8 cellular contexts compared by ENCODE assay signal in the genomic region with DNA sequence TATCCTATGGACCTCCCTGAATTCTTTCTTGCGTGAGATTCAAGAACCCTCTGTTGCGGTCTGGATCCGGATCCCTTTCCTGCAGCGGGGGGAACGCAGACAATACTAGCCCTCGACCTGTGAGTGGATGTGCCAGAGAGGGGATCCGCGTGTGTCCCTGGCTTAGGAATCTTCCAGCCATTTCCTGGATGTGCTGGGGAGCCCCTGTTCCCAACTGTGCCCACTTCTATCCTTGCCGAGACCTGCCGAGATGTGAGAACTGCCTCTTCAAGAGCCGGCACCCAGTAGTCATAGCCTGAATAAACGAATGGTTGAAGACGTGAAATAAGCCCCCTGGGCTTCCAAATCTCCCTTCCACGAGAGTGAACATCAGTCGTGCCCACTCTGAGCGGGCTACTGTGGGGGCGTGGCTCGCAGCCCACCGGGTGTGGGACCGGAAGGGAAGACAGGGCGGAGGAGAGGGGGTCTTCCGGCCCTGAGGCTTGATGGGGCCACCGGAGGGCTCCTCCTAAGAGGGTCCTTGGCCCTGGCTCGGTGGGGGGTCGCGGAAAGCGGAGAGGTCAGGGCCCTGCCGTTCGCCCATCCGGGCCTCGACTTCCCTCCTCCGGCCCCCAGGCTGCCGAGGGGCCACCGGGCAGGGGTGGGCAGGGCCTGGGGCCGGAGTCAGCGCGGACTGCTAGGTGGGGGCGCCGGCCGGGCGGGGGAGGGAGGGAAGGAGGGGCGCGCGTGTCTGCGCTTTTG. TPM values are rescaled to one million over a fixed set of nuclear protein-coding genes. Genes with fewer than 3 reads are reported as not detected.
A peak's percentile ranks its signal among the peaks of the same experiment; 100 is the strongest.
DNase-seq lines count a peak whose midpoint lies in the region; ATAC-seq and TF ChIP-seq lines count a peak whose summit lies in the region.

No MANE protein-coding gene starts in this region.

- ATAC-seq in GM19452 (IDR thresholded peaks at IDR 0.05; ENCODE audit: unreplicated experiment) (peak; percentile 5), GM18517 (IDR thresholded peaks at IDR 0.05; ENCODE audit: unreplicated experiment) (no peak)
- peak; percentile 7 to 21 for ATAC-seq in naive thymus-derived CD8-positive, alpha-beta T cell

- peak overlapping the region; percentile 17 to 93 (median 82) for H3K27ac Mint-ChIP-seq in naive thymus-derived CD8-positive, alpha-beta T cell

- H3K4me2 ChIP-seq in KMS-11: peak overlapping the region; percentile 53

- peaks cover 10% of the 10 kb centered on the region for H3K4me1 ChIP-seq in KMS-11 (ENCODE audit: low read depth, poor library complexity, severe bottlenecking)
- peaks cover 14% of the 10 kb centered on the region for H3K4me1 ChIP-seq in effector memory CD4-positive, alpha-beta T cell (ENCODE audit: control insufficient read depth, insufficient read depth, low read length, poor library complexity, severe bottlenecking)

- peaks cover 9 to 22% (median 20%) of the 10 kb centered on the region in 4 donors for H3K4me1 Mint-ChIP-seq in naive thymus-derived CD8-positive, alpha-beta T cell

- POLR2A ChIA-PET in naive thymus-derived CD8-positive, alpha-beta T cell (lab: Charles Lee): interaction anchor here (0.8 to 2.6 kb wide), 3 partner anchors 10 to 51 kb away, joined by 3 to 14 read pairs (median 3); partner anchors contain the start of gene CALU

- H3K4me3 Mint-ChIP-seq in naive thymus-derived CD8-positive, alpha-beta T cell: peak overlapping the region; percentile 77 to 92 (median 88)

- H3K9ac ChIP-seq in KMS-11: peak overlapping the region; percentile 37; the same call in 1 of the 2 replicates

- H3K79me2 ChIP-seq in KMS-11 (ENCODE audit: insufficient read depth, low read depth): no peaks in the 10 kb centered on the region

- peak overlapping the region; percentile 89 for H2AFZ ChIP-seq in KMS-11 (ENCODE audit: low read depth)

- no peak for TF ChIP-seq CTCF in KMS-11 (conservative IDR thresholded peaks at IDR 0.05; ENCODE audit: low read depth, low read length)

- no peaks in the 10 kb centered on the region for H4K20me1 ChIP-seq in KMS-11 (ENCODE audit: insufficient read depth)

- H3K9me3 ChIP-seq in effector memory CD4-positive, alpha-beta T cell (ENCODE audit: control insufficient read depth, low read length): no peaks in the 10 kb centered on the region

- DNase-seq in effector memory CD4-positive, alpha-beta T cell: no peak
- peak in 5 of 10 donors; percentile 12 to 22 (median 14) for DNase-seq in naive thymus-derived CD8-positive, alpha-beta T cell
- no peak for DNase-seq in Ammon's horn (ENCODE audit: low spot score)
- no peak for DNase-seq in amniotic stem cell (lab: John Stamatoyannopoulos, UW)
- no peak for DNase-seq in NCI-H345 treated with DMSO at 0.1 percent for 48 hours (lab: John Stamatoyannopoulos, UW; ENCODE audit: unreplicated experiment)

- H3K36me3 Mint-ChIP-seq in naive thymus-derived CD8-positive, alpha-beta T cell: no peaks in the 10 kb centered on the region

- H3K36me3 ChIP-seq in KMS-11 (ENCODE audit: insufficient read depth): no peaks in the 10 kb centered on the region
- no peaks in the 10 kb centered on the region for H3K36me3 ChIP-seq in effector memory CD4-positive, alpha-beta T cell (ENCODE audit: control insufficient read depth, insufficient read depth, low read length)

- H3K27ac ChIP-seq in KMS-11: no peak overlapping the region
- peak overlapping the region; percentile 32 for H3K27ac ChIP-seq in effector memory CD4-positive, alpha-beta T cell (ENCODE audit: insufficient read depth, low read length, poor library complexity, severe bottlenecking)

- no peaks in the 10 kb centered on the region for H3K9me3 Mint-ChIP-seq in naive thymus-derived CD8-positive, alpha-beta T cell

- H3K27me3 ChIP-seq in KMS-11 (ENCODE audit: insufficient read depth, low read depth): peaks cover 11% of the 10 kb centered on the region; the same call in 1 of the 2 replicates
- no peaks in the 10 kb centered on the region for H3K27me3 ChIP-seq in effector memory CD4-positive, alpha-beta T cell (replicated peaks; ENCODE audit: control insufficient read depth, insufficient read depth, low read length, poor library complexity, severe bottlenecking)

- no peak overlapping the region for H3K4me3 ChIP-seq in KMS-11 (IDR thresholded peaks at IDR 0.05; ENCODE audit: insufficient read depth, low read depth, low read length)
- H3K4me3 ChIP-seq in effector memory CD4-positive, alpha-beta T cell (ENCODE audit: insufficient read depth, low read depth, low read length, poor library complexity, severe bottlenecking): peak overlapping the region; percentile 93

- no peaks in the 10 kb centered on the region for H3K27me3 Mint-ChIP-seq in naive thymus-derived CD8-positive, alpha-beta T cell

RNA-seq across cellular contexts. Expression of gene CCDC136, which starts 1.3 kb away (rescaled TPM):
- 10 to 100 TPM; 16.0 to 16.5 TPM for total RNA-seq in naive thymus-derived CD8-positive, alpha-beta T cell
- polyA plus RNA-seq in naive thymus-derived CD8-positive, alpha-beta T cell: 1 to 10 TPM in 2 of 3 donors, under 1 TPM in 1; 0.43 to 3.4 (median 1.1) TPM

RNA-seq across cellular contexts. Expression of gene OPN1SW, which starts 14.9 kb away (rescaled TPM):
- total RNA-seq in naive thymus-derived CD8-positive, alpha-beta T cell: not detected
- polyA plus RNA-seq in naive thymus-derived CD8-positive, alpha-beta T cell: under 1 TPM in 1 of 3 donors, not detected in 2; 0.24 TPM

RNA-seq across cellular contexts. Expression of gene FLNC, which starts 39.7 kb away (rescaled TPM):
- not detected for total RNA-seq in naive thymus-derived CD8-positive, alpha-beta T cell
- polyA plus RNA-seq in naive thymus-derived CD8-positive, alpha-beta T cell: under 1 TPM in 1 of 3 donors, not detected in 2; 0.01 TPM

RNA-seq across cellular contexts. Expression of gene CALU, which starts 51.3 kb away (rescaled TPM):
- 10 to 100 TPM; 17.0 to 17.4 TPM for total RNA-seq in naive thymus-derived CD8-positive, alpha-beta T cell
- 10 to 100 TPM; 13.6 to 21.5 (median 16.4) TPM for polyA plus RNA-seq in naive thymus-derived CD8-positive, alpha-beta T cell
